ENCODE assay signal across 13 cellular contexts in genomic region chr17:16450028-16450427, GRCh38. TPM values are rescaled to one million over a fixed set of nuclear protein-coding genes. Genes with fewer than 3 reads are reported as not detected.
DNase-seq lines count a peak whose midpoint lies in the region; ATAC-seq and TF ChIP-seq lines count a peak whose summit lies in the region.
"Had no signal": no experiment of that assay in that cellular context is flagged by ENCODE, and none has a peak within 500 bp of the region (broad histone marks: within the 10 kb centered on the region; RNA-seq: fewer than 3 reads in every experiment).

No MANE protein-coding gene starts in this region.

- H3K36me3 Mint-ChIP-seq in MCF 10A (ENCODE audit: insufficient read depth, unreplicated experiment) (peaks cover 70% of the 10 kb centered on the region), HFFc6 (ENCODE audit: low read depth) (peaks cover 13% of the 10 kb centered on the region; the same call in 1 of the 2 replicates)
- H3K36me3 Mint-ChIP-seq in activated naive CD8-positive, alpha-beta T cell treated with anti-CD3 and anti-CD28 coated beads, Interleukin-2, amount 50 U/mL, for 24 hours (ENCODE audit: low read depth): peaks cover 36% of the 10 kb centered on the region
- peaks cover 88% of the 10 kb centered on the region for H3K36me3 Mint-ChIP-seq in stimulated activated effector memory CD8-positive, alpha-beta T cell treated with anti-CD3 and anti-CD28 coated beads, Interleukin-12 subunit alpha, Interleukin-12 subunit beta, amount 100 ng/mL, for 72 hours

- H3K27me3 ChIP-seq in breast epithelium: no peaks in the 10 kb centered on the region

- intact Hi-C loops in MCF 10A (cut with micrococcal nuclease) (no loop called here), breast epithelium (cut with DNase I; ENCODE audit: low total_unique reads) (no loop called here)

- no peak overlapping the region for H3K4me3 Mint-ChIP-seq in MCF 10A (ENCODE audit: unreplicated experiment)
- H3K4me3 Mint-ChIP-seq in HFFc6: no peak overlapping the region
- no peak overlapping the region for H3K4me3 Mint-ChIP-seq in activated naive CD8-positive, alpha-beta T cell treated with anti-CD3 and anti-CD28 coated beads, Interleukin-2, amount 50 U/mL, for 24 hours
- H3K4me3 Mint-ChIP-seq in stimulated activated effector memory CD8-positive, alpha-beta T cell treated with anti-CD3 and anti-CD28 coated beads, Interleukin-12 subunit alpha, Interleukin-12 subunit beta, amount 100 ng/mL, for 72 hours: no peak overlapping the region

- no peaks in the 10 kb centered on the region for H3K4me1 ChIP-seq in breast epithelium

- H3K4me1 Mint-ChIP-seq in MCF 10A (ENCODE audit: insufficient read depth, unreplicated experiment) (no peaks in the 10 kb centered on the region), HFFc6 (ENCODE audit: low read depth) (peaks cover 17% of the 10 kb centered on the region)
- H3K4me1 Mint-ChIP-seq in activated naive CD8-positive, alpha-beta T cell treated with anti-CD3 and anti-CD28 coated beads, Interleukin-2, amount 50 U/mL, for 24 hours: peaks cover 34% of the 10 kb centered on the region
- H3K4me1 Mint-ChIP-seq in stimulated activated effector memory CD8-positive, alpha-beta T cell treated with anti-CD3 and anti-CD28 coated beads, Interleukin-12 subunit alpha, Interleukin-12 subunit beta, amount 100 ng/mL, for 72 hours: peaks cover 46% of the 10 kb centered on the region

- ATAC-seq in activated naive CD8-positive, alpha-beta T cell treated with anti-CD3 and anti-CD28 coated beads, Interleukin-2, amount 50 U/mL, for 24 hours: no peak
- ATAC-seq in stimulated activated effector memory CD8-positive, alpha-beta T cell treated with anti-CD3 and anti-CD28 coated beads, Interleukin-12 subunit alpha, Interleukin-12 subunit beta, amount 100 ng/mL, for 72 hours: no peak

- no peak for TF ChIP-seq POLR2A in breast epithelium (IDR thresholded peaks at IDR 0.05)

- no peaks in the 10 kb centered on the region for H3K9me3 ChIP-seq in breast epithelium

- H3K27me3 Mint-ChIP-seq in MCF 10A (ENCODE audit: insufficient read depth, unreplicated experiment) (no peaks in the 10 kb centered on the region), HFFc6 (ENCODE audit: insufficient read depth) (peaks cover 14% of the 10 kb centered on the region)
- H3K27me3 Mint-ChIP-seq in activated naive CD8-positive, alpha-beta T cell treated with anti-CD3 and anti-CD28 coated beads, Interleukin-2, amount 50 U/mL, for 24 hours: no peaks in the 10 kb centered on the region

- H3K27ac Mint-ChIP-seq in MCF 10A (ENCODE audit: low read depth, unreplicated experiment) (peak overlapping the region; percentile 36), HFFc6 (peak overlapping the region; percentile 6; the same call in 1 of the 2 replicates)
- H3K27ac Mint-ChIP-seq in activated naive CD8-positive, alpha-beta T cell treated with anti-CD3 and anti-CD28 coated beads, Interleukin-2, amount 50 U/mL, for 24 hours: peak overlapping the region; percentile 35
- H3K27ac Mint-ChIP-seq in stimulated activated effector memory CD8-positive, alpha-beta T cell treated with anti-CD3 and anti-CD28 coated beads, Interleukin-12 subunit alpha, Interleukin-12 subunit beta, amount 100 ng/mL, for 72 hours: peak overlapping the region; percentile 81

- BruUV-seq in MCF 10A (replicated peaks; lab: Mats Ljungman, UMichigan): no TSS peak

- POLR2A ChIA-PET in MCF 10A (lab: Yijun Ruan, JAX): interaction anchor here (0.6 to 1.1 kb wide), 5 partner anchors 10 to 78 kb away, joined by 3 to 4 read pairs (median 4); no protein-coding TSS in a partner anchor

- H3K9me3 Mint-ChIP-seq in MCF 10A (ENCODE audit: unreplicated experiment): no peaks in the 10 kb centered on the region
- no peaks in the 10 kb centered on the region for H3K9me3 Mint-ChIP-seq in HFFc6
- H3K9me3 Mint-ChIP-seq in activated naive CD8-positive, alpha-beta T cell treated with anti-CD3 and anti-CD28 coated beads, Interleukin-2, amount 50 U/mL, for 24 hours: no peaks in the 10 kb centered on the region
- H3K9me3 Mint-ChIP-seq in stimulated activated effector memory CD8-positive, alpha-beta T cell treated with anti-CD3 and anti-CD28 coated beads, Interleukin-12 subunit alpha, Interleukin-12 subunit beta, amount 100 ng/mL, for 72 hours: no peaks in the 10 kb centered on the region

- H3K27ac ChIP-seq in breast epithelium: no peak overlapping the region
- H3K27ac ChIP-seq: PC-9 had no signal

- no peak overlapping the region for H3K4me3 ChIP-seq in breast epithelium
- H3K4me3 ChIP-seq: PC-9 had no signal

- TF ChIP-seq CTCF in MCF 10A (IDR thresholded peaks at IDR 0.05; ENCODE audit: unreplicated experiment): no peak
- TF ChIP-seq CTCF in breast epithelium (IDR thresholded peaks at IDR 0.05): no peak
- no peak for TF ChIP-seq CTCF in HFFc6 (IDR thresholded peaks at IDR 0.05)

- no peak for DNase-seq in MCF 10A (ENCODE audit: unreplicated experiment)
- no peak for DNase-seq in breast epithelium (ENCODE audit: low spot score in 2 of 2)
- no peak for DNase-seq in HFFc6
- DNase-seq in activated naive CD8-positive, alpha-beta T cell treated with anti-CD3 and anti-CD28 coated beads, Interleukin-2, amount 50 U/mL, for 24 hours: no peak
- DNase-seq in stimulated activated effector memory CD8-positive, alpha-beta T cell treated with anti-CD3 and anti-CD28 coated beads, Interleukin-12 subunit alpha, Interleukin-12 subunit beta, amount 100 ng/mL, for 72 hours (ENCODE audit: low spot score in 2 of 2): no peak
- no peak for DNase-seq in cortex of kidney (lab: John Stamatoyannopoulos, UW)
- DNase-seq in superior temporal gyrus (ENCODE audit: extremely low spot score): no peak
- DNase-seq: NCI-H1105 treated with DMSO at 0.1 percent for 48 hours, NCI-H187, NCI-H2171, NCI-H446 treated with DMSO at 0.1 percent for 48 hours, NCI-H748 treated with DMSO at 0.1 percent for 48 hours, PC-9 had no signal

- no peaks in the 10 kb centered on the region for H3K36me3 ChIP-seq in breast epithelium

- CTCF ChIA-PET in MCF 10A (lab: Yijun Ruan, JAX): interaction anchor here (1.3 to 6.3 kb wide), 4 partner anchors 9 to 145 kb away, joined by 4 to 173 read pairs (median 32); no protein-coding TSS in a partner anchor

RNA-seq across cellular contexts. Expression of gene TRPV2, which starts 34.7 kb away (rescaled TPM):
- total RNA-seq in MCF 10A (2022) (not detected in 2 replicates), breast epithelium (10 to 100 TPM in 2 of 3 donors, 1 to 10 TPM in 1; 6.6 to 14.2 (median 11.3) TPM)
- 10 to 100 TPM in 4 of 6 experiments, 1 to 10 TPM in 2; 2.9 to 19.5 (median 18.1) TPM for total RNA-seq in HFFc6 (2021; fragmentation: NEBNext Ultra II Directional; extraction: Animal tissue kit (Norgen Biotek cat#: 25700))

RNA-seq across cellular contexts. Expression of gene LRRC75A, which starts 42.0 kb away (rescaled TPM):
- total RNA-seq in MCF 10A (2022) (0.29 and 0.30 TPM in 2 replicates), breast epithelium (1 to 10 TPM; 1.5 to 3.3 (median 1.6) TPM)
- under 1 TPM; 0.14 to 0.57 (median 0.27) TPM for total RNA-seq in HFFc6 (2021; fragmentation: NEBNext Ultra II Directional; extraction: Animal tissue kit (Norgen Biotek cat#: 25700))

Comparison
In these comparisons a context has a peak if more than half of its experiments do, and no peak if none do; other contexts are left out.
1. H3K27ac Mint-ChIP-seq: peak in every context shown above with its lines; median percentile 81 in stimulated activated effector memory CD8-positive, alpha-beta T cell treated with anti-CD3 and anti-CD28 coated beads, Interleukin-12 subunit alpha, Interleukin-12 subunit beta, amount 100 ng/mL, for 72 hours; 36 in MCF 10A; 35 in activated naive CD8-positive, alpha-beta T cell treated with anti-CD3 and anti-CD28 coated beads, Interleukin-2, amount 50 U/mL, for 24 hours; 6 in HFFc6.